In the genomic region with DNA sequence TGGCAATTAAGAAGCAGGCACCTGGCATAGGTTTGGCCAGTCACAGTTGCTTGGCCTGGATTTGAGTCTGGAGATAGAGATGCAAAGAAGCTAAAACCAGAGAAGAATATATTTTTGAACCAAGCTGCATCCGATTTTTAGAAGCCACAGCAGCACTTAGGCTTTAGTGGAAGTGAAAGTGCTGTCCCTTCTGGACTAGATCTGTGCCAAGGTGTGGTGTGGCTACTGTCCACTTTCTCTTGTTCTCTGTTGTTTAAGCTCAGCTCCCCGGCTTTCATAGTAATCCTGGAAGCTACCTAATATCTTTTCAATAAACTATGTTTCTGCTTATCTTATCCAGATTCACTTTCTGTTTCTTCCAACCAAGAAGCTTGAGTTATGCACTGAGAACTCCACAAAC, we compare ENCODE assay signal across 10 cellular contexts.
DNase-seq lines count a peak whose midpoint lies in the region; ATAC-seq and TF ChIP-seq lines count a peak whose summit lies in the region.
"Had no signal": no experiment of that assay in that cellular context is flagged by ENCODE, and none has a peak within 500 bp of the region (broad histone marks: within the 10 kb centered on the region; RNA-seq: fewer than 3 reads in every experiment).

No MANE protein-coding gene starts in this region.

- no peak overlapping the region for H3K27ac Mint-ChIP-seq in activated T-helper 17 cell treated with anti-CD3 and anti-CD28 coated beads, Interleukin-2, amount 50 U/mL, for 72 hours
- H3K27ac Mint-ChIP-seq in osteocyte (ENCODE audit: unreplicated experiment), result peak overlapping the region; percentile 35
- H3K27ac Mint-ChIP-seq in WTC11, result no peak overlapping the region
- no peak overlapping the region for H3K27ac Mint-ChIP-seq in mesothelial cell of epicardium

- peaks cover 14% of the 10 kb centered on the region for H3K27me3 Mint-ChIP-seq in activated T-helper 17 cell treated with anti-CD3 and anti-CD28 coated beads, Interleukin-2, amount 50 U/mL, for 72 hours
- H3K27me3 Mint-ChIP-seq in osteocyte (ENCODE audit: unreplicated experiment) (no peaks in the 10 kb centered on the region), WTC11 (ENCODE audit: low read depth) (no peaks in the 10 kb centered on the region), mesothelial cell of epicardium (ENCODE audit: low read depth) (no peaks in the 10 kb centered on the region)

- no peak for DNase-seq in osteocyte (ENCODE audit: extremely low spot score, unreplicated experiment)
- DNase-seq in WTC11 (ENCODE audit: low spot score), result no peak
- DNase-seq in NCI-H2227 treated with DMSO at 0.1 percent for 48 hours (lab: John Stamatoyannopoulos, UW), result no peak
- DNase-seq in mesothelial cell of epicardium (ENCODE audit: low spot score in 2 of 2, unreplicated experiment in 2 of 2), result no peak
- DNase-seq in RWPE1 (ENCODE audit: low spot score), result no peak
- DNase-seq: caudate nucleus, SHP77 had no signal

- H3K4me1 Mint-ChIP-seq in activated T-helper 17 cell treated with anti-CD3 and anti-CD28 coated beads, Interleukin-2, amount 50 U/mL, for 72 hours, result peaks cover 4% of the 10 kb centered on the region
- H3K4me1 Mint-ChIP-seq in osteocyte (ENCODE audit: unreplicated experiment) (peaks cover 26% of the 10 kb centered on the region), WTC11 (peaks cover 5% of the 10 kb centered on the region; the same call in 1 of the 2 replicates), mesothelial cell of epicardium (peaks cover 38% of the 10 kb centered on the region)

- H3K27ac ChIP-seq in RWPE1, result no peak overlapping the region

- POLR2A ChIA-PET in WTC11 (lab: Charles Lee), result no interaction called here
- POLR2A ChIA-PET in RWPE1 (lab: Yijun Ruan, JAX; ENCODE audit: low non-redundant PET), result no interaction called here

- CTCF ChIA-PET in WTC11 (lab: Charles Lee) (no interaction called here), RWPE1 (lab: Yijun Ruan, JAX) (no interaction called here)

- no peak for TF ChIP-seq CTCF in osteocyte (IDR thresholded peaks at IDR 0.05)
- TF ChIP-seq CTCF in WTC11 (IDR thresholded peaks at IDR 0.05), result no peak
- TF ChIP-seq CTCF in mesothelial cell of epicardium (IDR thresholded peaks at IDR 0.05; ENCODE audit: unreplicated experiment), result no peak
- no peak for TF ChIP-seq CTCF in RWPE1 (conservative IDR thresholded peaks at IDR 0.05; ENCODE audit: low read depth)

- ATAC-seq in GM18867 (IDR thresholded peaks at IDR 0.05; ENCODE audit: unreplicated experiment), result peak; percentile 42
- peak; percentile 59 for ATAC-seq in HG02981 (IDR thresholded peaks at IDR 0.05; ENCODE audit: unreplicated experiment)
- peak; percentile 21 for ATAC-seq in activated T-helper 17 cell treated with anti-CD3 and anti-CD28 coated beads, Interleukin-2, amount 50 U/mL, for 72 hours (replicated peaks)
- no peak for ATAC-seq in WTC11

- H3K36me3 Mint-ChIP-seq in activated T-helper 17 cell treated with anti-CD3 and anti-CD28 coated beads, Interleukin-2, amount 50 U/mL, for 72 hours (ENCODE audit: low read depth), result no peaks in the 10 kb centered on the region
- H3K36me3 Mint-ChIP-seq in osteocyte (ENCODE audit: unreplicated experiment) (no peaks in the 10 kb centered on the region), WTC11 (no peaks in the 10 kb centered on the region), mesothelial cell of epicardium (no peaks in the 10 kb centered on the region)

- H3K9me3 Mint-ChIP-seq in activated T-helper 17 cell treated with anti-CD3 and anti-CD28 coated beads, Interleukin-2, amount 50 U/mL, for 72 hours, result no peaks in the 10 kb centered on the region
- H3K9me3 Mint-ChIP-seq in osteocyte (ENCODE audit: unreplicated experiment) (no peaks in the 10 kb centered on the region), WTC11 (peaks cover 9% of the 10 kb centered on the region; the same call in 1 of the 2 replicates), mesothelial cell of epicardium (peaks cover 4% of the 10 kb centered on the region)

- peak overlapping the region; percentile 48 for H3K4me3 Mint-ChIP-seq in activated T-helper 17 cell treated with anti-CD3 and anti-CD28 coated beads, Interleukin-2, amount 50 U/mL, for 72 hours
- H3K4me3 Mint-ChIP-seq in osteocyte (ENCODE audit: unreplicated experiment), result no peak overlapping the region
- H3K4me3 Mint-ChIP-seq in WTC11, result no peak overlapping the region
- no peak overlapping the region for H3K4me3 Mint-ChIP-seq in mesothelial cell of epicardium

TF ChIP-seq in WTC11, 78 proteins besides CTCF, POLR2A, EP300 and RAD21 (continues in another document):
- TF ChIP-seq, protein P1, sequence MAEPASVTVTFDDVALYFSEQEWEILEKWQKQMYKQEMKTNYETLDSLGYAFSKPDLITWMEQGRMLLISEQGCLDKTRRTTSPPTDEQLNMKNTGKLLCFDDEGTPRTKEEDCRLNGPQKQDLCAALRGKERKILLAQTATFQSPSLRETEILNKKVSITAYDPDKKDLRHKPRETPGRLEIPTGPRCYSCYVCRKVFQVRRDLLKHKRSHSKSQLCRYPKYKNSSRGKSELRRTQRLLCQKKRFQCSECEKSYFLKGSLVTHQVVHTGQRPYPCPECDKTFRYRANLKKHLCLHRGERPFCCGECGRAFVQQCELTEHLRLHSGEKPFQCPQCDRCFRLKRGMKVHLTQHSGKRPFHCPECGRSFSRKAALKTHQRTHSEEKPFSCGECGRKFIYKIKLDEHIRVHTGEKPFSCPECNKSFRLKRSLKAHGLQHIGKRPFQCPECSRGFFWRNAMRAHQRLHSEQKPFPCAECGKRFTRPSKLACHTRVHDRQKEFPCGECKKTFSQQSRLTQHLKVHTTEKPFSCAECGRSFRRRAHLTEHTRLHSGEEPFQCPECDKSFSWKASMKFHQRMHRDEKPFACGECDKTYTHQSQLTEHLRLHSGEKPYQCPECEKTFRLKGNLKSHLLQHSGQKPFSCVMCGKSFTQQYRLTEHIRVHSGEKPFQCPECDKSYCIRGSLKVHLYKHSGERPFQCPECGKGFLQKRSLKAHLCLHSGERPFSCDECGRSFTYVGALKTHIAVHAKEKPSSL (CRISPR knock-in tag; conservative IDR thresholded peaks at IDR 0.05), result no peak
- TF ChIP-seq NFATC4 (CRISPR knock-in tag; IDR thresholded peaks at IDR 0.05) (no peak), TCF7 (CRISPR knock-in tag; IDR thresholded peaks at IDR 0.05; ENCODE audit: low read depth) (no peak), CDX4 (CRISPR knock-in tag; IDR thresholded peaks at IDR 0.05; ENCODE audit: borderline replicate concordance) (no peak), JUN (CRISPR knock-in tag; IDR thresholded peaks at IDR 0.05) (no peak), ETV6 (CRISPR knock-in tag; IDR thresholded peaks at IDR 0.05) (no peak), ZNF423 (CRISPR knock-in tag; IDR thresholded peaks at IDR 0.05) (no peak), ELF4 (CRISPR knock-in tag; IDR thresholded peaks at IDR 0.05; ENCODE audit: low read depth) (no peak)
- TF ChIP-seq, protein P2, sequence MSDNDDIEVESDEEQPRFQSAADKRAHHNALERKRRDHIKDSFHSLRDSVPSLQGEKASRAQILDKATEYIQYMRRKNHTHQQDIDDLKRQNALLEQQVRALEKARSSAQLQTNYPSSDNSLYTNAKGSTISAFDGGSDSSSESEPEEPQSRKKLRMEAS (CRISPR knock-in tag; IDR thresholded peaks at IDR 0.05), result no peak
- TF ChIP-seq, protein P3, sequence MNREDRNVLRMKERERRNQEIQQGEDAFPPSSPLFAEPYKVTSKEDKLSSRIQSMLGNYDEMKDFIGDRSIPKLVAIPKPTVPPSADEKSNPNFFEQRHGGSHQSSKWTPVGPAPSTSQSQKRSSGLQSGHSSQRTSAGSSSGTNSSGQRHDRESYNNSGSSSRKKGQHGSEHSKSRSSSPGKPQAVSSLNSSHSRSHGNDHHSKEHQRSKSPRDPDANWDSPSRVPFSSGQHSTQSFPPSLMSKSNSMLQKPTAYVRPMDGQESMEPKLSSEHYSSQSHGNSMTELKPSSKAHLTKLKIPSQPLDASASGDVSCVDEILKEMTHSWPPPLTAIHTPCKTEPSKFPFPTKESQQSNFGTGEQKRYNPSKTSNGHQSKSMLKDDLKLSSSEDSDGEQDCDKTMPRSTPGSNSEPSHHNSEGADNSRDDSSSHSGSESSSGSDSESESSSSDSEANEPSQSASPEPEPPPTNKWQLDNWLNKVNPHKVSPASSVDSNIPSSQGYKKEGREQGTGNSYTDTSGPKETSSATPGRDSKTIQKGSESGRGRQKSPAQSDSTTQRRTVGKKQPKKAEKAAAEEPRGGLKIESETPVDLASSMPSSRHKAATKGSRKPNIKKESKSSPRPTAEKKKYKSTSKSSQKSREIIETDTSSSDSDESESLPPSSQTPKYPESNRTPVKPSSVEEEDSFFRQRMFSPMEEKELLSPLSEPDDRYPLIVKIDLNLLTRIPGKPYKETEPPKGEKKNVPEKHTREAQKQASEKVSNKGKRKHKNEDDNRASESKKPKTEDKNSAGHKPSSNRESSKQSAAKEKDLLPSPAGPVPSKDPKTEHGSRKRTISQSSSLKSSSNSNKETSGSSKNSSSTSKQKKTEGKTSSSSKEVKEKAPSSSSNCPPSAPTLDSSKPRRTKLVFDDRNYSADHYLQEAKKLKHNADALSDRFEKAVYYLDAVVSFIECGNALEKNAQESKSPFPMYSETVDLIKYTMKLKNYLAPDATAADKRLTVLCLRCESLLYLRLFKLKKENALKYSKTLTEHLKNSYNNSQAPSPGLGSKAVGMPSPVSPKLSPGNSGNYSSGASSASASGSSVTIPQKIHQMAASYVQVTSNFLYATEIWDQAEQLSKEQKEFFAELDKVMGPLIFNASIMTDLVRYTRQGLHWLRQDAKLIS (CRISPR knock-in tag; IDR thresholded peaks at IDR 0.05; ENCODE audit: borderline replicate concordance), result no peak
